17 cellular contexts compared by ENCODE assay signal in genomic region chr15:73366766-73367623, GRCh38. TPM values are rescaled to one million over a fixed set of nuclear protein-coding genes. Genes with fewer than 3 reads are reported as not detected.
DNase-seq lines count a peak whose midpoint lies in the region; ATAC-seq and TF ChIP-seq lines count a peak whose summit lies in the region.
"Had no signal": no experiment of that assay in that cellular context is flagged by ENCODE, and none has a peak within 500 bp of the region (broad histone marks: within the 10 kb centered on the region; RNA-seq: fewer than 3 reads in every experiment).

No MANE protein-coding gene starts in this region.

- no peak for ATAC-seq in GM21381 (IDR thresholded peaks at IDR 0.05; ENCODE audit: unreplicated experiment)
- ATAC-seq: activated CD4-positive, CD25-positive, alpha-beta regulatory T cell treated with anti-CD3 and anti-CD28 coated beads, Interleukin-2, amount 50 U/mL, for 24 hours; CD8-positive, alpha-beta T cell had no signal

- CTCF ChIA-PET in CD4-positive, alpha-beta memory T cell (lab: Charles Lee; ENCODE audit: partially characterized antibody): no interaction called here

- peak overlapping the region; percentile 74 for H3K4me3 ChIP-seq in HUES48 (ENCODE audit: low read depth, low read length)
- peak overlapping the region; percentile 82 for H3K4me3 ChIP-seq in iPS DF 6.9 (ENCODE audit: low read length)
- no peak overlapping the region for H3K4me3 ChIP-seq in CD4-positive, alpha-beta memory T cell (ENCODE audit: low read length in 2 of 2)

- H3K27ac ChIP-seq in HUES48 (ENCODE audit: low read depth, low read length): no peak overlapping the region
- no peak overlapping the region for H3K27ac ChIP-seq in iPS DF 6.9 (ENCODE audit: low read length)
- H3K27ac ChIP-seq in CD4-positive, alpha-beta memory T cell (ENCODE audit: low read depth, low read length): no peak overlapping the region

- no peak for DNase-seq in iPS DF 6.9 (ENCODE audit: low read depth, low spot score)
- no peak for DNase-seq in progenitor cell of endocrine pancreas (ENCODE audit: low spot score, unreplicated experiment)
- no peak for DNase-seq in germinal center (ENCODE audit: low spot score)
- DNase-seq in CD4-positive, alpha-beta memory T cell: no peak
- DNase-seq: activated T-cell treated with anti-CD3 and anti-CD28 coated beads for 4 hours; CD8-positive, alpha-beta T cell; HFFc6; MM.1S; naive B cell; OCI-M1; SW 1271 had no signal

- H3K4me1 Mint-ChIP-seq in brain (peaks cover 53% of the 10 kb centered on the region), progenitor cell of endocrine pancreas (ENCODE audit: low read depth) (peaks cover 6% of the 10 kb centered on the region)
- H3K4me1 Mint-ChIP-seq in CD4-positive, alpha-beta memory T cell: peaks cover 0 to 5% (median 0%) of the 10 kb centered on the region in 4 donors

- intact Hi-C loops in CD4-positive, alpha-beta memory T cell (cut with micrococcal nuclease): no loop called here

- H3K27ac Mint-ChIP-seq in brain (peak overlapping the region in 4 of 5 experiments; percentile 48 to 68 (median 67)), progenitor cell of endocrine pancreas (no peak overlapping the region)
- H3K27ac Mint-ChIP-seq in CD4-positive, alpha-beta memory T cell: no peak overlapping the region
- H3K27ac Mint-ChIP-seq: CD8-positive, alpha-beta T cell; dendritic cell treated with granulocyte-macrophage colony-stimulating factor and Interleukin-4, amounts not matched to agents 40 ng/mL and 50 ng/mL, for 4 days; HFFc6; naive B cell; stimulated activated naive CD8-positive, alpha-beta T cell treated with anti-CD3 and anti-CD28 coated beads, Interleukin-15, Interleukin-2, amounts not matched to agents 100 ng/mL and 50 ng/mL, for 24 hours had no signal

- H3K4me1 ChIP-seq in HUES48 (ENCODE audit: control insufficient read depth, insufficient read depth, low read length): peaks cover 47% of the 10 kb centered on the region
- peaks cover 17% of the 10 kb centered on the region for H3K4me1 ChIP-seq in iPS DF 6.9 (ENCODE audit: control insufficient read depth, insufficient read depth, low read length)
- H3K4me1 ChIP-seq in CD4-positive, alpha-beta memory T cell (ENCODE audit: insufficient read depth, low read length): no peaks in the 10 kb centered on the region

- no CpG with 5 or more reads among the region's 28 CpGs for WGBS in iPS DF 6.9 (ENCODE audit: insufficient coverage, insufficient read length)

- no peaks in the 10 kb centered on the region for H3K9me3 ChIP-seq in HUES48 (ENCODE audit: control insufficient read depth, insufficient read depth, low read length)
- H3K9me3 ChIP-seq in iPS DF 6.9 (ENCODE audit: control insufficient read depth, insufficient read depth, low read length): no peaks in the 10 kb centered on the region
- no peaks in the 10 kb centered on the region for H3K9me3 ChIP-seq in CD4-positive, alpha-beta memory T cell (ENCODE audit: control insufficient read depth in 1 of 2, low read length in 2 of 2)

- no peak overlapping the region; the same call in 1 of the 2 replicates for H3K9ac ChIP-seq in HUES48 (ENCODE audit: low read depth, low read length)

- TF ChIP-seq CTCF in brain (conservative IDR thresholded peaks at IDR 0.05) (no peak), progenitor cell of endocrine pancreas (IDR thresholded peaks at IDR 0.05; ENCODE audit: unreplicated experiment) (no peak)

- H3K36me3 ChIP-seq in HUES48 (ENCODE audit: control insufficient read depth, insufficient read depth, low read length) (no peaks in the 10 kb centered on the region), iPS DF 6.9 (ENCODE audit: control insufficient read depth, insufficient read depth, low read length) (no peaks in the 10 kb centered on the region; the same call in 1 of the 2 replicates)
- no peaks in the 10 kb centered on the region for H3K36me3 ChIP-seq in CD4-positive, alpha-beta memory T cell (ENCODE audit: insufficient read depth, low read length)

- no peaks in the 10 kb centered on the region for H3K36me3 Mint-ChIP-seq in brain
- H3K36me3 Mint-ChIP-seq in progenitor cell of endocrine pancreas (ENCODE audit: insufficient read depth): no peaks in the 10 kb centered on the region
- no peaks in the 10 kb centered on the region for H3K36me3 Mint-ChIP-seq in CD4-positive, alpha-beta memory T cell
- H3K36me3 Mint-ChIP-seq: CD8-positive, alpha-beta T cell; naive B cell had no signal

- H3K4me3 Mint-ChIP-seq in brain (peak overlapping the region; percentile 81 to 88 (median 82)), progenitor cell of endocrine pancreas (ENCODE audit: low read depth) (peak overlapping the region; percentile 75)
- no peak overlapping the region for H3K4me3 Mint-ChIP-seq in CD4-positive, alpha-beta memory T cell
- H3K4me3 Mint-ChIP-seq: CD8-positive, alpha-beta T cell; dendritic cell treated with granulocyte-macrophage colony-stimulating factor and Interleukin-4, amounts not matched to agents 40 ng/mL and 50 ng/mL, for 4 days; HFFc6; naive B cell; stimulated activated naive CD8-positive, alpha-beta T cell treated with anti-CD3 and anti-CD28 coated beads, Interleukin-15, Interleukin-2, amounts not matched to agents 100 ng/mL and 50 ng/mL, for 24 hours had no signal

- H3K9me3 Mint-ChIP-seq in brain (peaks cover 0 to 2% (median 0%) of the 10 kb centered on the region in 5 experiments), progenitor cell of endocrine pancreas (ENCODE audit: low read depth) (no peaks in the 10 kb centered on the region)
- H3K9me3 Mint-ChIP-seq in CD4-positive, alpha-beta memory T cell: no peaks in the 10 kb centered on the region
- H3K9me3 Mint-ChIP-seq: CD8-positive, alpha-beta T cell; dendritic cell treated with granulocyte-macrophage colony-stimulating factor and Interleukin-4, amounts not matched to agents 40 ng/mL and 50 ng/mL, for 4 days; HFFc6; naive B cell; stimulated activated naive CD8-positive, alpha-beta T cell treated with anti-CD3 and anti-CD28 coated beads, Interleukin-15, Interleukin-2, amounts not matched to agents 100 ng/mL and 50 ng/mL, for 24 hours had no signal

- H3K27me3 Mint-ChIP-seq in brain (peaks cover 62% of the 10 kb centered on the region), progenitor cell of endocrine pancreas (peaks cover 60% of the 10 kb centered on the region)
- H3K27me3 Mint-ChIP-seq in CD4-positive, alpha-beta memory T cell: peaks cover 36 to 39% of the 10 kb centered on the region in 2 donors

- H3K27me3 ChIP-seq in HUES48 (ENCODE audit: control insufficient read depth, insufficient read depth, low read length) (peaks cover 53% of the 10 kb centered on the region), iPS DF 6.9 (ENCODE audit: control insufficient read depth, insufficient read depth, low read length) (peaks cover 7% of the 10 kb centered on the region; the same call in 1 of the 2 replicates)
- peaks cover 14% of the 10 kb centered on the region for H3K27me3 ChIP-seq in CD4-positive, alpha-beta memory T cell (ENCODE audit: insufficient read depth, low read length)

- POLR2A ChIA-PET in CD4-positive, alpha-beta memory T cell (lab: Charles Lee; ENCODE audit: partially characterized antibody): no interaction called here

RNA-seq across cellular contexts. Expression of gene HCN4, which starts 1.8 kb away (rescaled TPM):
- 7.4 TPM for polyA plus RNA-seq in brain (ENCODE audit: insufficient read depth, low read depth, low replicate concordance)
- total RNA-seq in progenitor cell of endocrine pancreas: 4.9 and 5.1 TPM in 2 replicates
- total RNA-seq in CD4-positive, alpha-beta memory T cell: not detected
- not detected for polyA plus RNA-seq in CD4-positive, alpha-beta memory T cell
- total RNA-seq: CD8-positive, alpha-beta T cell; HFFc6 had no signal

Comparison
In these comparisons a context has a peak if more than half of its experiments do, and no peak if none do; other contexts are left out.
1. H3K4me3 ChIP-seq: peak in HUES48 (single experiment) and iPS DF 6.9 (single experiment); none in CD4-positive, alpha-beta memory T cell (0 of 2).
2. H3K27ac Mint-ChIP-seq: peak in brain (4 of 5); none in progenitor cell of endocrine pancreas (single experiment) and CD4-positive, alpha-beta memory T cell (0 of 7).
3. H3K4me3 Mint-ChIP-seq: peak in brain (5 of 5) and progenitor cell of endocrine pancreas (single experiment); none in CD4-positive, alpha-beta memory T cell (0 of 8).